Comparison of ENCODE assay signal across 11 cellular contexts in the genomic region with DNA sequence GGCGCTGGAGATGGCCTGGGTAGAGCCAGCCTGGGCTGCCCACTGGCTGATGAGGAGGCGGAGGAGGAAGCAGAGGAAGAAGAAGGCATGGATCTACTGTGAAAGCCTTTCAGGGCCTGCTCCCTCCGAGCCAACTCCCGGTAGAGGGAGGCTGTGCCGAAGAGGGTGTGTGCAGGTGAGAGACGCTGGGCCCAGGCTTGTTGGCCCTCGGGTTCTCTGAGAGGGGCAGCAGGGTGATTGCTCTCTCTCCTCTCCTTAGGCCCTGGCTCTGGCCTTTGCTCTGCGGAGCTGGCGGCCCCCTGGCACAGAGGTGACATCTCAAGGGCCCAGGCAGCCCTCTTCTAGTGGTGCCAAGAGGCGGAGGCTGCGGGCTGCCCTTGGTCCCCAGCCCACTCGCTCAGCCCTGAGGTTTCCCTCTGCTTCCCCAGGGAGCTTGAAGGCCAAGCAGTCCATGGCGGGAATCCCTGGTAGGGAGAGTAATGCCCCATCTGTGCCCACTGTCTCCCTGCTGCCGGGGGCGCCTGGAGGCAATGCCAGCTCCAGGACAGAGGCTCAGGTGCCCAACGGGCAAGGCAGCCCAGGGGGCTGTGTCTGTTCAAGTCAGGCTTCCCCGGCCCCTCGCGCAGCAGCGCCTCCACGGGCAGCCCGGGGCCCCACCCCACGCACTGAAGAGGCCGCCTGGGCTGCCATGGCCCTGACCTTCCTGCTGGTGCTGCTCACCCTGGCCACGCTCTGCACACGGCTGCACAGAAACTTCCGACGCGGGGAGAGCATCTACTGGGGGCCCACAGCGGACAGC. TPM values are rescaled to one million over a fixed set of nuclear protein-coding genes. Genes with fewer than 3 reads are reported as not detected.
A peak's percentile ranks its signal among the peaks of the same experiment; 100 is the strongest.
DNase-seq lines count a peak whose midpoint lies in the region; ATAC-seq, FAIRE-seq and TF ChIP-seq lines count a peak whose summit lies in the region.
"Had no signal": no experiment of that assay in that cellular context is flagged by ENCODE, and none has a peak within 500 bp of the region (broad histone marks: within the 10 kb centered on the region; RNA-seq: fewer than 3 reads in every experiment).

No MANE protein-coding gene starts in this region.

- peaks cover 21 to 45% (median 25%) of the 10 kb centered on the region in 3 donors for H3K36me3 ChIP-seq in esophagus squamous epithelium
- peaks cover 0 to 34% of the 10 kb centered on the region in 2 donors for H3K36me3 ChIP-seq in vagina

- no peaks in the 10 kb centered on the region for H3K36me3 Mint-ChIP-seq in activated naive CD4-positive, alpha-beta T cell treated with anti-CD3 and anti-CD28 coated beads, Interleukin-2, amount 50 U/mL, for 24 hours
- peaks cover 0 to 10% of the 10 kb centered on the region in 2 donors for H3K36me3 Mint-ChIP-seq in activated naive CD4-positive, alpha-beta T cell treated with anti-CD3 and anti-CD28 coated beads, Interleukin-2, amount 50 U/mL, for 72 hours
- H3K36me3 Mint-ChIP-seq in neural crest cell (ENCODE audit: low read depth) (no peaks in the 10 kb centered on the region), CD14-positive monocyte (peaks cover 34 to 51% of the 10 kb centered on the region in 2 donors)

- H3K9me3 Mint-ChIP-seq in activated naive CD4-positive, alpha-beta T cell treated with anti-CD3 and anti-CD28 coated beads, Interleukin-2, amount 50 U/mL, for 24 hours, result no peaks in the 10 kb centered on the region
- no peaks in the 10 kb centered on the region for H3K9me3 Mint-ChIP-seq in activated naive CD4-positive, alpha-beta T cell treated with anti-CD3 and anti-CD28 coated beads, Interleukin-2, amount 50 U/mL, for 72 hours
- H3K9me3 Mint-ChIP-seq in neural crest cell, result no peaks in the 10 kb centered on the region
- H3K9me3 Mint-ChIP-seq in CD14-positive monocyte, result no peaks in the 10 kb centered on the region

- H3K9me3 ChIP-seq in esophagus squamous epithelium, result no peaks in the 10 kb centered on the region
- no peaks in the 10 kb centered on the region for H3K9me3 ChIP-seq in vagina
- H3K9me3 ChIP-seq: left lung had no signal

- FAIRE-seq in frontal cortex (lab: Jason Lieb, UNC), result no peak

- no peaks in the 10 kb centered on the region for H3K27me3 Mint-ChIP-seq in activated naive CD4-positive, alpha-beta T cell treated with anti-CD3 and anti-CD28 coated beads, Interleukin-2, amount 50 U/mL, for 24 hours
- H3K27me3 Mint-ChIP-seq in neural crest cell (ENCODE audit: low read depth) (peaks cover 17% of the 10 kb centered on the region), CD14-positive monocyte (ENCODE audit: low read depth in 3 of 3) (peaks cover 0 to 2% (median 2%) of the 10 kb centered on the region in 3 donors)
- H3K27me3 Mint-ChIP-seq: CD4-positive, CD25-positive, alpha-beta regulatory T cell had no signal

- H3K27ac ChIP-seq in esophagus squamous epithelium (peak overlapping the region in 3 of 4 donors; percentile 3 to 59 (median 23)), vagina (peak overlapping the region; percentile 22)
- H3K27ac ChIP-seq: left lung had no signal

- H3K27ac Mint-ChIP-seq in activated naive CD4-positive, alpha-beta T cell treated with anti-CD3 and anti-CD28 coated beads, Interleukin-2, amount 50 U/mL, for 24 hours, result peak overlapping the region; percentile 17
- H3K27ac Mint-ChIP-seq in activated naive CD4-positive, alpha-beta T cell treated with anti-CD3 and anti-CD28 coated beads, Interleukin-2, amount 50 U/mL, for 72 hours, result no peak overlapping the region
- no peak overlapping the region for H3K27ac Mint-ChIP-seq in neural crest cell (ENCODE audit: unreplicated experiment)
- no peak overlapping the region for H3K27ac Mint-ChIP-seq in CD14-positive monocyte

- H3K4me1 ChIP-seq in esophagus squamous epithelium (peaks cover 17 to 64% (median 23%) of the 10 kb centered on the region in 3 donors), vagina (peaks cover 43% of the 10 kb centered on the region)

- H3K4me3 ChIP-seq in esophagus squamous epithelium (peak overlapping the region; percentile 9 to 52 (median 34)), vagina (peak overlapping the region; percentile 34 to 35)
- H3K4me3 ChIP-seq: left lung had no signal

- TF ChIP-seq POLR2A in esophagus squamous epithelium (IDR thresholded peaks at IDR 0.05) (no peak), vagina (IDR thresholded peaks at IDR 0.05) (no peak)

- intact Hi-C loops in esophagus squamous epithelium (cut with DNase I), result no loop called here
- intact Hi-C loops in vagina (cut with DNase I), result no loop called here
- intact Hi-C loops in CD14-positive monocyte (cut with micrococcal nuclease), result no loop called here

- no peak for ATAC-seq in activated naive CD4-positive, alpha-beta T cell treated with anti-CD3 and anti-CD28 coated beads, Interleukin-2, amount 50 U/mL, for 72 hours

- H3K4me1 Mint-ChIP-seq in activated naive CD4-positive, alpha-beta T cell treated with anti-CD3 and anti-CD28 coated beads, Interleukin-2, amount 50 U/mL, for 24 hours, result peaks cover 13% of the 10 kb centered on the region
- H3K4me1 Mint-ChIP-seq in neural crest cell (peaks cover 23% of the 10 kb centered on the region), CD14-positive monocyte (peaks cover 18% of the 10 kb centered on the region)

- TF ChIP-seq CTCF in esophagus squamous epithelium (IDR thresholded peaks at IDR 0.05) (no peak), neural crest cell (conservative IDR thresholded peaks at IDR 0.05) (no peak), vagina (IDR thresholded peaks at IDR 0.05) (no peak), CD14-positive monocyte (IDR thresholded peaks at IDR 0.05) (no peak)

- H3K27me3 ChIP-seq in esophagus squamous epithelium, result no peaks in the 10 kb centered on the region
- no peaks in the 10 kb centered on the region for H3K27me3 ChIP-seq in vagina
- H3K27me3 ChIP-seq: left lung had no signal

- WGBS in esophagus squamous epithelium, 2 donors, result 57 to 60% methylated on average over 4 to 6 of the region's 30 CpGs

- DNase-seq in activated naive CD4-positive, alpha-beta T cell treated with anti-CD3 and anti-CD28 coated beads, Interleukin-2, amount 50 U/mL, for 72 hours (ENCODE audit: low spot score in 2 of 2), result no peak
- DNase-seq in esophagus squamous epithelium (lab: John Stamatoyannopoulos, UW), result no peak
- no peak for DNase-seq in neural crest cell (ENCODE audit: low read depth, low spot score)
- no peak for DNase-seq in vagina (ENCODE audit: extremely low spot score in 2 of 2)
- DNase-seq in CD14-positive monocyte (ENCODE audit: low spot score), result no peak
- no peak for DNase-seq in frontal cortex (ENCODE audit: low spot score in 2 of 2)
- DNase-seq in UCSD-AML1 (lab: John Stamatoyannopoulos, UW; ENCODE audit: unreplicated experiment), result no peak
- DNase-seq: NCI-H1930 had no signal

- H3K4me3 Mint-ChIP-seq in activated naive CD4-positive, alpha-beta T cell treated with anti-CD3 and anti-CD28 coated beads, Interleukin-2, amount 50 U/mL, for 24 hours, result no peak overlapping the region
- H3K4me3 Mint-ChIP-seq in neural crest cell (peak overlapping the region; percentile 58), CD14-positive monocyte (peak overlapping the region in 1 of 2 donors; percentile 64)

RNA-seq across cellular contexts. Expression of gene TP53I13, which starts 3.6 kb away (rescaled TPM):
- total RNA-seq in activated naive CD4-positive, alpha-beta T cell treated with anti-CD3 and anti-CD28 coated beads, Interleukin-2, amount 50 U/mL, for 72 hours, result 10 to 100 TPM; 29.9 to 52.1 TPM
- total RNA-seq in esophagus squamous epithelium (10 to 100 TPM; 11.8 to 34.9 (median 21.8) TPM), neural crest cell (34.3 and 35.0 TPM in 2 replicates), vagina (61.1 TPM), frontal cortex (4.9 TPM)
- polyA plus RNA-seq in CD14-positive monocyte, result 10 to 100 TPM in 1 of 2 donors, 1 to 10 TPM in 1; 9.4 to 14.4 TPM

RNA-seq across cellular contexts. Expression of gene ABHD15, which starts 5.2 kb away (rescaled TPM):
- total RNA-seq in activated naive CD4-positive, alpha-beta T cell treated with anti-CD3 and anti-CD28 coated beads, Interleukin-2, amount 50 U/mL, for 72 hours, result 10 to 100 TPM in 1 of 2 donors, 1 to 10 TPM in 1; 5.1 to 10.6 TPM
- total RNA-seq in esophagus squamous epithelium (1 to 10 TPM; 4.3 to 7.2 (median 5.4) TPM), neural crest cell (3.7 and 4.2 TPM in 2 replicates), vagina (13.3 TPM), frontal cortex (0.41 TPM)
- 1 to 10 TPM; 3.1 to 3.6 TPM for polyA plus RNA-seq in CD14-positive monocyte

RNA-seq across cellular contexts. Expression of gene GIT1, which starts 17.4 kb away (rescaled TPM):
- total RNA-seq in activated naive CD4-positive, alpha-beta T cell treated with anti-CD3 and anti-CD28 coated beads, Interleukin-2, amount 50 U/mL, for 72 hours, result 10 to 100 TPM; 49.8 to 67.8 TPM
- total RNA-seq in esophagus squamous epithelium (10 to 100 TPM; 24.0 to 45.4 (median 29.6) TPM), neural crest cell (89.3 and 96.5 TPM in 2 replicates), vagina (39.8 TPM), frontal cortex (30.6 TPM)
- 1 to 10 TPM; 3.1 to 4.4 TPM for polyA plus RNA-seq in CD14-positive monocyte

RNA-seq across cellular contexts. Expression of gene ANKRD13B, which starts 20.9 kb away (rescaled TPM):
- 10 to 100 TPM in 1 of 2 donors, 1 to 10 TPM in 1; 8.9 to 25.3 TPM for total RNA-seq in activated naive CD4-positive, alpha-beta T cell treated with anti-CD3 and anti-CD28 coated beads, Interleukin-2, amount 50 U/mL, for 72 hours
- total RNA-seq in esophagus squamous epithelium (10 to 100 TPM in 2 of 4 donors, 1 to 10 TPM in 2; 3.3 to 18.7 (median 10.2) TPM), neural crest cell (65.0 and 70.0 TPM in 2 replicates), vagina (7.9 TPM), frontal cortex (19.6 TPM)
- polyA plus RNA-seq in CD14-positive monocyte, result not detected

RNA-seq across cellular contexts. Expression of gene CORO6, which starts 50.6 kb away (rescaled TPM):
- 10 to 100 TPM; 17.3 to 47.3 TPM for total RNA-seq in activated naive CD4-positive, alpha-beta T cell treated with anti-CD3 and anti-CD28 coated beads, Interleukin-2, amount 50 U/mL, for 72 hours
- total RNA-seq in esophagus squamous epithelium (10 to 100 TPM in 1 of 4 donors, 1 to 10 TPM in 3; 2.0 to 39.9 (median 6.5) TPM), neural crest cell (2.7 and 3.1 TPM in 2 replicates), vagina (23.6 TPM), frontal cortex (0.82 TPM)
- not detected for polyA plus RNA-seq in CD14-positive monocyte
